1 cellular context compared by ENCODE assay signal in the genomic region with DNA sequence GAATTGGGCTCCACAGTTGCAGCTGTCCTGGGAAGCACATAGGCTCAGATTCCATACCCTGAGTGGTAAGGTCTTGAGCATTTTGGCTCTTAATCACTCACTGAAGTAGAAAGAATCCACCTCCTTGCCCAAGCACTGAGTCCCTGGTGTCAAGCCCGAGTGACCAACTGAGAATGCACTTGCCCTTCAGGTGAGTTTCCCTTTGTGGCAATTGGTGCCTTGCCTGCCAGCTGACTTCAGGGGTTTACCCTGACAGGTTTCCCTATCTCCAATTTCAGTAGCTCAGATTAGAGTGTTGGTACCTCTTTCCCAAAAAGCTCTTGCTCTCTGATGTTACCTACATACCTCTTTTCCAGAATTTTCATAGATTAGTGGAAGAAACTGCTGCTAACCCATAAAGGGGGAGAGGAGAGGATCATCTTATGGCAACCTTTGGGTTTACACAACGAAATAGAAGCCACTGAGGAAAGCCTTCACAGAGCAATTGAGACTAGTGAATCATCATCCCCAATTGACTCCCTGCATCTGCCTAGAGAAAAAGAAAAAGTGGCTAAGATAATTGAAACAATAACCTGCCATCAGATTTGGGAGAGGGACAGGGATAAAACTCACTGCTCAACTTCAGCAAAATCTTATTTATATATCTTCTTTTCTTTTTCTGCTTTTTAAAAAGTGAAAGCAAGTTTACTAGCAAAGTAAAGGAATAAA.
TF ChIP-seq lines count a peak whose summit lies in the region.

No MANE protein-coding gene starts in this region.

TF ChIP-seq in GM12878, 131 proteins besides CTCF, POLR2A, EP300 and RAD21 (continued from another document):
- TF ChIP-seq KDM1A (IDR thresholded peaks at IDR 0.05; ENCODE audit: borderline replicate concordance) = no peak
- TF ChIP-seq, protein P1, sequence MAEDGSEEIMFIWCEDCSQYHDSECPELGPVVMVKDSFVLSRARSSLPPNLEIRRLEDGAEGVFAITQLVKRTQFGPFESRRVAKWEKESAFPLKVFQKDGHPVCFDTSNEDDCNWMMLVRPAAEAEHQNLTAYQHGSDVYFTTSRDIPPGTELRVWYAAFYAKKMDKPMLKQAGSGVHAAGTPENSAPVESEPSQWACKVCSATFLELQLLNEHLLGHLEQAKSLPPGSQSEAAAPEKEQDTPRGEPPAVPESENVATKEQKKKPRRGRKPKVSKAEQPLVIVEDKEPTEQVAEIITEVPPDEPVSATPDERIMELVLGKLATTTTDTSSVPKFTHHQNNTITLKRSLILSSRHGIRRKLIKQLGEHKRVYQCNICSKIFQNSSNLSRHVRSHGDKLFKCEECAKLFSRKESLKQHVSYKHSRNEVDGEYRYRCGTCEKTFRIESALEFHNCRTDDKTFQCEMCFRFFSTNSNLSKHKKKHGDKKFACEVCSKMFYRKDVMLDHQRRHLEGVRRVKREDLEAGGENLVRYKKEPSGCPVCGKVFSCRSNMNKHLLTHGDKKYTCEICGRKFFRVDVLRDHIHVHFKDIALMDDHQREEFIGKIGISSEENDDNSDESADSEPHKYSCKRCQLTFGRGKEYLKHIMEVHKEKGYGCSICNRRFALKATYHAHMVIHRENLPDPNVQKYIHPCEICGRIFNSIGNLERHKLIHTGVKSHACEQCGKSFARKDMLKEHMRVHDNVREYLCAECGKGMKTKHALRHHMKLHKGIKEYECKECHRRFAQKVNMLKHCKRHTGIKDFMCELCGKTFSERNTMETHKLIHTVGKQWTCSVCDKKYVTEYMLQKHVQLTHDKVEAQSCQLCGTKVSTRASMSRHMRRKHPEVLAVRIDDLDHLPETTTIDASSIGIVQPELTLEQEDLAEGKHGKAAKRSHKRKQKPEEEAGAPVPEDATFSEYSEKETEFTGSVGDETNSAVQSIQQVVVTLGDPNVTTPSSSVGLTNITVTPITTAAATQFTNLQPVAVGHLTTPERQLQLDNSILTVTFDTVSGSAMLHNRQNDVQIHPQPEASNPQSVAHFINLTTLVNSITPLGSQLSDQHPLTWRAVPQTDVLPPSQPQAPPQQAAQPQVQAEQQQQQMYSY (CRISPR knock-in tag; IDR thresholded peaks at IDR 0.05) = no peak
- TF ChIP-seq RELA (IDR thresholded peaks at IDR 0.05; ENCODE audit: borderline replicate concordance, partially characterized antibody) = no peak
- TF ChIP-seq ZNF24 (IDR thresholded peaks at IDR 0.05) = no peak
